ENCODE assay signal across 8 cellular contexts in the genomic region with DNA sequence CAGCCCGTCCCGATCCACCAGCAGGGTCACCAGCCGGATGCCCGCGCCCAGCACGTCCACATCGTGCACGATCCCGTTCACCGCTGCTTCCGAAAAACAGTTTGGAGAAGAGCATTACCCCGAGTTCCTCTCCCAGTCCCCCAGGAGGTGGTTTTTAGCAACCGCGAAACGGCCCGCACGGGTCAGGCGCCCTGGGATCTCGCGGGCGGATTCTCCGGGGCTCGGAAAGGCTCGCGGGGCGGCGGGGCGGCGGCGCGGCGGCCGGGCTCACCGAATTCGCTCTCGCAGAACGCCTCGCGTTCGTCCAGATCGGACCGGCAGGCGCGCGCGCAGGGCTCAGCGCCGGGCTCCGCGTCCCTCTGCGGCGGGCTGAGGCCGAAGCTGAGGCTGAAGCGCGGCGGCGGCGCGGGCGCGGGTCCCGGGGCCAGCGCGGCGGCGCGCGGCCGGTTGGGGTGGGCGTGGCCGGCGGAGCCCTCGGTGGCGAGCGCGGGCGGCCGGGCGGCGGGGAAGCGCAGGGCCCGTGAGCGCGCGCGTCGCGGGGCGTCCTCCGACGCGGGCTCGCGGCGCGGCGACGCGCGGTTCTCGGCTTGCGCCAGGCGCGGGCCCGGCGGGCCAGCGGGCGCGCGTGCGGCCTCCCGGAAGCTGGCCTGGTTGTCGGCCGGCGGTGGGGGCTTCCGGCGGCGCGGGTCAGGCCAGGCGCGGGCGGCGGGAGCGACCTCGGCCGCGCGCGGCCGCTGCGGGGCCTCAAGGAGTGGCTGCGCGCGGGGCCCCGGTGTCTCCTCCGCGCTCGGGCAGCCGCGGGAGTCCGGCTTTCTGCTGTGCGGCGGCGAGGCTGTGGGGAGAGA. TPM values are rescaled to one million over a fixed set of nuclear protein-coding genes. Genes with fewer than 3 reads are reported as not detected.
DNase-seq lines count a peak whose midpoint lies in the region; ATAC-seq and TF ChIP-seq lines count a peak whose summit lies in the region.

No MANE protein-coding gene starts in this region.

- H3K36me3 Mint-ChIP-seq in neural crest cell (ENCODE audit: low read depth), result no peaks in the 10 kb centered on the region

- H4K5ac ChIP-seq in IMR-90 (ENCODE audit: low read depth, low read length), result peak overlapping the region; percentile 74

- H3K4me3 Mint-ChIP-seq in neural crest cell, result peak overlapping the region; percentile 100

- no peaks in the 10 kb centered on the region for H4K20me1 ChIP-seq in DND-41 (ENCODE audit: insufficient read depth, low read length)
- no peaks in the 10 kb centered on the region for H4K20me1 ChIP-seq in IMR-90 (ENCODE audit: insufficient read depth, low read length)

- H2AK5ac ChIP-seq in IMR-90 (ENCODE audit: low read depth, low read length), result 0 out of 2 replicates have a peak overlapping the region, but pooled peaks have one; percentile 36

- H4K91ac ChIP-seq in IMR-90 (ENCODE audit: insufficient read depth, low read depth, low read length), result peak overlapping the region; percentile 70

- H3K4me1 ChIP-seq in DND-41 (ENCODE audit: insufficient read depth, low read length) (peaks cover 33% of the 10 kb centered on the region), IMR-90 (ENCODE audit: control insufficient read depth, insufficient read depth, low read length) (peaks cover 5% of the 10 kb centered on the region; the same call in 1 of the 2 replicates)

- peak; percentile 26; the same call in 1 of the 2 replicates for TF ChIP-seq POLR2A in IMR-90 (IDR thresholded peaks at IDR 0.05; ENCODE audit: low read depth, low read length)

- H3K14ac ChIP-seq in IMR-90 (replicated peaks; ENCODE audit: low read depth, low read length), result peak overlapping the region; percentile 76

- H3K4me2 ChIP-seq in DND-41 (ENCODE audit: insufficient read depth, low read length) (peak overlapping the region; percentile 81), IMR-90 (ENCODE audit: low read depth, low read length) (peak overlapping the region; percentile 91)

- DNase-seq in DND-41 (peak; percentile 70), IMR-90 (peak; percentile 84), RPMI8226 (peak; percentile 93), fibroblast of villous mesenchyme (ENCODE audit: low read depth) (peak; percentile 83), neural crest cell (ENCODE audit: low read depth, low spot score) (peak; percentile 69), stromal cell of bone marrow (ENCODE audit: low read depth) (peak; percentile 74)
- peak; percentile 88 for DNase-seq in activated effector memory CD4-positive, alpha-beta T cell treated with anti-CD3 and anti-CD28 coated beads, Interleukin-2, amount 50 U/mL, for 16 hours

- peak overlapping the region; percentile 97 for H3K23ac ChIP-seq in IMR-90 (ENCODE audit: low read depth, low read length)

- peaks cover 8% of the 10 kb centered on the region; the same call in 1 of the 2 replicates for H3K9me1 ChIP-seq in IMR-90 (ENCODE audit: insufficient read depth, low read length)

- H4K8ac ChIP-seq in IMR-90 (ENCODE audit: low read depth in 2 of 2, low read length in 2 of 2), result peak overlapping the region; percentile 84 to 86; a peak in 3 of 4 replicates

- H2BK5ac ChIP-seq in IMR-90 (ENCODE audit: low read depth, low read length, poor library complexity, severe bottlenecking), result peak overlapping the region; percentile 59

- peak overlapping the region; percentile 60 for H2AK9ac ChIP-seq in IMR-90 (replicated peaks; ENCODE audit: low read depth, low read length, poor library complexity)

- POLR2A ChIA-PET in IMR-90 (lab: Charles Lee; ENCODE audit: unreplicated experiment), result interaction anchor here (0.6 kb wide), 1 partner anchor 1692 kb away, joined by 8 read pairs; no protein-coding TSS in a partner anchor

- peaks cover 8 to 13% of the 10 kb centered on the region in 2 experiments; a peak in 3 of 4 replicates for H3K79me1 ChIP-seq in IMR-90 (ENCODE audit: low read depth in 1 of 2, low read length in 2 of 2)

- intact Hi-C loops in IMR-90 (cut with micrococcal nuclease), result loop anchor here (1.0 to 10.0 kb wide), 2 partner anchors 11 to 211 kb away; no protein-coding TSS in a partner anchor

- TF ChIP-seq RAD21 in IMR-90 (IDR thresholded peaks at IDR 0.05; ENCODE audit: low read length), result no peak

- H2BK15ac ChIP-seq in IMR-90 (ENCODE audit: low read depth, low read length), result no peak overlapping the region; the same call in 2 of the 3 replicates

- H3K9me3 ChIP-seq in DND-41 (ENCODE audit: insufficient read depth, low read length, severe bottlenecking), result no peaks in the 10 kb centered on the region
- H3K9me3 ChIP-seq in IMR-90 (ENCODE audit: control insufficient read depth, insufficient read depth, low read length), result no peaks in the 10 kb centered on the region

- H3K9ac ChIP-seq in DND-41 (ENCODE audit: low read depth, low read length) (peak overlapping the region; percentile 81), IMR-90 (ENCODE audit: low read depth, low read length) (peak overlapping the region; percentile 87)

- H2BK120ac ChIP-seq in IMR-90 (ENCODE audit: low read depth, low read length), result peak overlapping the region; percentile 28; the same call in 1 of the 2 replicates

- H3K9me3 Mint-ChIP-seq in neural crest cell, result no peaks in the 10 kb centered on the region

- H3K4ac ChIP-seq in IMR-90 (ENCODE audit: low read depth, low read length), result peak overlapping the region; percentile 92

- 0% methylated on average over 74 of the region's 144 CpGs; no CpG with 5 or more reads in 1 of the 2 experiments for WGBS in IMR-90 (ENCODE audit: extremely low coverage in 2 of 2, insufficient read length in 1 of 2), 2 experiments

- in situ Hi-C loops in IMR-90 (cut with MboI; ENCODE audit: low sequenced_read_pairs), result no loop called here

- H3K4me3 ChIP-seq in DND-41 (ENCODE audit: low read depth in 1 of 2, low read length in 2 of 2) (peak overlapping the region; percentile 69 to 74; a peak in 3 of 4 replicates), IMR-90 (ENCODE audit: insufficient read depth, low read depth, low read length) (peak overlapping the region; percentile 72), fibroblast of villous mesenchyme (ENCODE audit: low read depth, low read length) (peak overlapping the region; percentile 78)

- H3K27me3 Mint-ChIP-seq in neural crest cell (ENCODE audit: low read depth), result peaks cover 23% of the 10 kb centered on the region

- TF ChIP-seq CTCF in DND-41 (IDR thresholded peaks at IDR 0.05; ENCODE audit: borderline replicate concordance, extremely low read depth, low read length, poor library complexity, severe bottlenecking) (no peak), IMR-90 (conservative IDR thresholded peaks at IDR 0.05; ENCODE audit: low read depth, low read length) (no peak), fibroblast of villous mesenchyme (IDR thresholded peaks at IDR 0.05; ENCODE audit: insufficient read depth, low read depth, low read length) (no peak), neural crest cell (conservative IDR thresholded peaks at IDR 0.05) (no peak)

- no peaks in the 10 kb centered on the region for H3K79me2 ChIP-seq in DND-41 (ENCODE audit: insufficient read depth, low read length)

- H3K27me3 ChIP-seq in DND-41 (ENCODE audit: insufficient read depth, low read length, poor library complexity) (peaks cover 31% of the 10 kb centered on the region), IMR-90 (ENCODE audit: control insufficient read depth, insufficient read depth, low read length) (no peaks in the 10 kb centered on the region)

- H2BK20ac ChIP-seq in IMR-90 (ENCODE audit: low read depth, low read length), result no peak overlapping the region

- TSS peak; percentile 45 for BruUV-seq in IMR-90 (replicated peaks; lab: Mats Ljungman, UMichigan)

- H3K27ac ChIP-seq in DND-41 (ENCODE audit: low read length) (peak overlapping the region; percentile 36), IMR-90 (ENCODE audit: insufficient read depth, low read length) (peak overlapping the region; percentile 92)

- peak overlapping the region; percentile 96 for H3K27ac Mint-ChIP-seq in neural crest cell (ENCODE audit: unreplicated experiment)

- peak overlapping the region; percentile 19; the same call in 1 of the 2 replicates for H3K18ac ChIP-seq in IMR-90 (ENCODE audit: low read depth, low read length)

- H3K36me3 ChIP-seq in DND-41 (ENCODE audit: insufficient read depth, low read length) (no peaks in the 10 kb centered on the region), IMR-90 (ENCODE audit: control insufficient read depth, insufficient read depth, low read length) (no peaks in the 10 kb centered on the region)

- CTCF ChIA-PET in IMR-90 (lab: Yijun Ruan, JAX), result interaction anchor here (1.4 kb wide), 1 partner anchor 30 kb away, joined by 3 read pairs; no protein-coding TSS in a partner anchor

- peaks cover 32% of the 10 kb centered on the region for H3K4me1 Mint-ChIP-seq in neural crest cell

- peak overlapping the region; percentile 92 for H2AFZ ChIP-seq in DND-41 (ENCODE audit: low read depth, low read length)
- peak overlapping the region; percentile 94 for H2AFZ ChIP-seq in IMR-90 (replicated peaks; ENCODE audit: low read length, poor library complexity)

- peak overlapping the region; percentile 54 for H3K56ac ChIP-seq in IMR-90 (ENCODE audit: extremely low read depth, insufficient read depth, low read length)

- ATAC-seq in DND-41 (ENCODE audit: insufficient read depth, low read depth) (peak; percentile 58), GM21528 (IDR thresholded peaks at IDR 0.05; ENCODE audit: low FRiP score, unreplicated experiment) (peak; percentile 71), IMR-90 (ENCODE audit: low read depth) (peak; percentile 84)

- dilution Hi-C loops in IMR-90 (cut with HindIII; ENCODE audit: low sequenced_read_pairs, unreplicated experiment), result no loop called here

TF ChIP-seq in IMR-90, 13 proteins besides CTCF, POLR2A, EP300 and RAD21:
- TF ChIP-seq MAZ (IDR thresholded peaks at IDR 0.05; ENCODE audit: borderline replicate concordance, low read depth, low read length) (peak; percentile 87; the same call in 1 of the 2 replicates), MXI1 (IDR thresholded peaks at IDR 0.05; ENCODE audit: borderline replicate concordance, low read depth, low read length) (no peak), BHLHE40 (IDR thresholded peaks at IDR 0.05; ENCODE audit: low read depth, low read length) (0 out of 2 replicates have a peak, but pooled peaks have one; percentile 45)
TF ChIP-seq in IMR-90: peak in this region for 2.

RNA-seq across cellular contexts. Expression of gene C17orf58, which starts 2.9 kb away (rescaled TPM):
- total RNA-seq in IMR-90 (2012; rRNA removed) (7.2 and 7.8 TPM in 2 replicates), fibroblast of villous mesenchyme (10.6 and 12.5 TPM in 2 replicates), neural crest cell (16.4 and 18.9 TPM in 2 replicates)
- polyA plus RNA-seq in IMR-90 (2012; rRNA removed), result 10.2 and 10.3 TPM in 2 replicates
- 7.5 and 8.1 TPM in 2 replicates for polyA plus RNA-seq in IMR-90 (2012; cell fraction: cytosol; rRNA removed)
- 2.8 and 6.2 TPM in 2 replicates for polyA plus RNA-seq in IMR-90 (2012; cell fraction: nucleus; rRNA removed; ENCODE audit: low replicate concordance)

RNA-seq across cellular contexts. Expression of gene KPNA2, which starts 42.2 kb away (rescaled TPM):
- total RNA-seq in IMR-90 (2012; rRNA removed) (226 and 262 TPM in 2 replicates), fibroblast of villous mesenchyme (115 and 229 TPM in 2 replicates), neural crest cell (376 and 397 TPM in 2 replicates)
- 135 and 141 TPM in 2 replicates for polyA plus RNA-seq in IMR-90 (2012; rRNA removed)
- 73.4 and 88.6 TPM in 2 replicates for polyA plus RNA-seq in IMR-90 (2012; cell fraction: cytosol; rRNA removed)
- 53.3 and 67.4 TPM in 2 replicates for polyA plus RNA-seq in IMR-90 (2012; cell fraction: nucleus; rRNA removed; ENCODE audit: low replicate concordance)

Comparison
In these comparisons a context has a peak if more than half of its experiments do, and no peak if none do; other contexts are left out.
1. Peak in every context shown above with its lines: DNase-seq, ATAC-seq, H3K4me3 ChIP-seq and H3K27ac ChIP-seq.